ENCODE assay signal across 15 cellular contexts in genomic region chr1:24575905-24576587, GRCh38. TPM values are rescaled to one million over a fixed set of nuclear protein-coding genes. Genes with fewer than 3 reads are reported as not detected.
DNase-seq lines count a peak whose midpoint lies in the region; ATAC-seq and TF ChIP-seq lines count a peak whose summit lies in the region.
"Had no signal": no experiment of that assay in that cellular context is flagged by ENCODE, and none has a peak within 500 bp of the region (broad histone marks: within the 10 kb centered on the region; RNA-seq: fewer than 3 reads in every experiment).

No MANE protein-coding gene starts in this region.

- H3K27ac ChIP-seq in breast epithelium = peak overlapping the region; percentile 71 to 80
- peak overlapping the region; percentile 30 for H3K27ac ChIP-seq in substantia nigra (ENCODE audit: low read depth, low read length, poor library complexity, severe bottlenecking)
- H3K27ac ChIP-seq in coronary artery = no peak overlapping the region
- H3K27ac ChIP-seq: colonic mucosa, testis had no signal

- no peaks in the 10 kb centered on the region for H3K9me3 ChIP-seq in breast epithelium
- no peaks in the 10 kb centered on the region for H3K9me3 ChIP-seq in mucosa of stomach (ENCODE audit: control insufficient read depth, low read length)
- H3K9me3 ChIP-seq: colonic mucosa, testis had no signal

- in situ Hi-C loops in SK-MEL-5 (cut with HindIII; ENCODE audit: low pct_unique_long_range_greater_than_20kb, low sequenced_read_pairs) = no loop called here

- H3K36me3 ChIP-seq in breast epithelium = no peaks in the 10 kb centered on the region
- no peaks in the 10 kb centered on the region for H3K36me3 ChIP-seq in mucosa of stomach (ENCODE audit: control insufficient read depth, insufficient read depth, low read length)
- H3K36me3 ChIP-seq: colonic mucosa had no signal

- no peaks in the 10 kb centered on the region for H3K27me3 ChIP-seq in breast epithelium
- H3K27me3 ChIP-seq in mucosa of stomach (ENCODE audit: control insufficient read depth, insufficient read depth, low read length) = no peaks in the 10 kb centered on the region
- H3K27me3 ChIP-seq: colonic mucosa, testis had no signal

- H3K4me1 ChIP-seq in breast epithelium = no peaks in the 10 kb centered on the region
- peaks cover 7% of the 10 kb centered on the region for H3K4me1 ChIP-seq in mucosa of stomach (ENCODE audit: control insufficient read depth, insufficient read depth, low read length)
- H3K4me1 ChIP-seq: colonic mucosa, testis had no signal

- H3K4me3 ChIP-seq in breast epithelium = peak overlapping the region in 1 of 3 donors; percentile 15
- H3K4me3 ChIP-seq in mucosa of stomach (ENCODE audit: low read length) = no peak overlapping the region
- no peak overlapping the region for H3K4me3 ChIP-seq in coronary artery
- H3K4me3 ChIP-seq: colonic mucosa, testis had no signal

- no peak for ATAC-seq in HG02623 (IDR thresholded peaks at IDR 0.05; ENCODE audit: unreplicated experiment)

- TF ChIP-seq POLR2A in breast epithelium (IDR thresholded peaks at IDR 0.05) = no peak

- DNase-seq in SK-MEL-5 (ENCODE audit: low read depth, low spot score) (peak; percentile 52), breast epithelium (ENCODE audit: low spot score in 2 of 2) (peak in 1 of 2 donors; percentile 44), substantia nigra (lab: John Stamatoyannopoulos, UW) (peak in 21 of 49 donors; percentile 5 to 34 (median 16)), coronary artery (ENCODE audit: low spot score) (no peak), NCI-H2171 treated with DMSO at 0.1 percent for 48 hours (lab: John Stamatoyannopoulos, UW) (no peak)
- DNase-seq: colonic mucosa, COR-L47, HCEC 1CT, NCI-H1105 treated with DMSO at 0.1 percent for 48 hours, NCI-H2081 treated with DMSO at 0.1 percent for 48 hours, NCI-H526, SW 1271, testis had no signal

- H3K9ac ChIP-seq in mucosa of stomach (ENCODE audit: low read length) = peak overlapping the region; percentile 41

- TF ChIP-seq CTCF in breast epithelium (IDR thresholded peaks at IDR 0.05) = no peak
- no peak for TF ChIP-seq CTCF in coronary artery (IDR thresholded peaks at IDR 0.05)

- intact Hi-C loops in breast epithelium (cut with DNase I; ENCODE audit: low total_unique reads) = loop anchor here (10.0 kb wide), 1 partner anchor 49 kb away; no protein-coding TSS in a partner anchor

RNA-seq across cellular contexts. Expression of gene NCMAP, which starts 20.2 kb away (rescaled TPM):
- total RNA-seq in SK-MEL-5 (2014; rRNA removed; shearing (Covaris generic)) = not detected in 2 replicates
- polyA plus RNA-seq in SK-MEL-5 (2015; cell fraction: cytosol; rRNA removed) = not detected in 2 replicates
- polyA plus RNA-seq in SK-MEL-5 (2015; cell fraction: nucleus; rRNA removed) = not detected in 2 replicates
- total RNA-seq in breast epithelium = 1 to 10 TPM in 1 of 3 donors, under 1 TPM in 2; 0.16 to 8.2 (median 0.98) TPM

Comparison
In these comparisons a context has a peak if more than half of its experiments do, and no peak if none do; other contexts are left out.
1. H3K27ac ChIP-seq: peak in breast epithelium (2 of 2) and substantia nigra (single experiment); none in coronary artery (0 of 2).